ENCODE assay signal across 1 cellular context in genomic region chr6:80005406-80005805, GRCh38.
TF ChIP-seq lines count a peak whose summit lies in the region.

No MANE protein-coding gene starts in this region.

TF ChIP-seq in K562, 482 proteins besides CTCF, POLR2A, EP300 and RAD21:
- TF ChIP-seq CREB3L1 (IDR thresholded peaks at IDR 0.05; ENCODE audit: borderline replicate concordance, low read depth) (no peak), CBFA2T3 (IDR thresholded peaks at IDR 0.05) (no peak), TEAD4 (IDR thresholded peaks at IDR 0.05; ENCODE audit: low read length) (no peak), TEAD4 (CRISPR knock-in tag; IDR thresholded peaks at IDR 0.05; ENCODE audit: borderline replicate concordance) (no peak), JUND (IDR thresholded peaks at IDR 0.05; ENCODE audit: borderline replicate concordance, low read depth, low read length) (no peak), JUND (tag; IDR thresholded peaks at IDR 0.05; ENCODE audit: borderline replicate concordance, low read depth, low read length) (peak; percentile 65; the same call in 1 of the 3 replicates), ESRRB (CRISPR knock-in tag; IDR thresholded peaks at IDR 0.05; ENCODE audit: borderline replicate concordance) (no peak), ZNF324 (CRISPR knock-in tag; IDR thresholded peaks at IDR 0.05) (no peak), CXXC5 (CRISPR knock-in tag; IDR thresholded peaks at IDR 0.05) (no peak), HNRNPK (IDR thresholded peaks at IDR 0.05; ENCODE audit: low read depth, low read length, poor library complexity, severe bottlenecking) (no peak), SPI1 (IDR thresholded peaks at IDR 0.05; ENCODE audit: borderline replicate concordance, low read depth, low read length) (no peak), ATF7 (IDR thresholded peaks at IDR 0.05) (peak; percentile 80), HNRNPL (IDR thresholded peaks at IDR 0.05; ENCODE audit: low read depth, low read length) (no peak), ZNF511 (CRISPR knock-in tag; IDR thresholded peaks at IDR 0.05) (no peak), ZNF551 (CRISPR knock-in tag; IDR thresholded peaks at IDR 0.05) (no peak), MYC (IDR thresholded peaks at IDR 0.05; ENCODE audit: low read depth, low read length) (no peak), MYC (CRISPR knock-in tag; IDR thresholded peaks at IDR 0.05; ENCODE audit: borderline replicate concordance, low read depth) (no peak), CHD4 (IDR thresholded peaks at IDR 0.05; ENCODE audit: insufficient read depth, insufficient replicate concordance, low read depth, low read length, poor library complexity, severe bottlenecking) (no peak), ZNF217 (CRISPR knock-in tag; IDR thresholded peaks at IDR 0.05) (no peak), KDM4B (IDR thresholded peaks at IDR 0.05; ENCODE audit: borderline replicate concordance in 2 of 2, low read depth in 1 of 2) (no peak), ELF1 (tag; IDR thresholded peaks at IDR 0.05) (no peak), CREB1 (IDR thresholded peaks at IDR 0.05) (no peak), CREB1 (CRISPR knock-in tag; IDR thresholded peaks at IDR 0.05) (peak; percentile 33; the same call in 1 of the 2 replicates), ATF1 (CRISPR knock-in tag; IDR thresholded peaks at IDR 0.05) (no peak), ATF1 (tag; IDR thresholded peaks at IDR 0.05) (peak; percentile 74), MXI1 (IDR thresholded peaks at IDR 0.05; ENCODE audit: low read depth, low read length) (no peak), REST (CRISPR knock-in tag; IDR thresholded peaks at IDR 0.05; ENCODE audit: low read depth) (no peak), MYBL2 (IDR thresholded peaks at IDR 0.05; ENCODE audit: low read depth) (no peak), MYBL2 (CRISPR knock-in tag; IDR thresholded peaks at IDR 0.05; ENCODE audit: borderline replicate concordance) (no peak), NFXL1 (CRISPR knock-in tag; IDR thresholded peaks at IDR 0.05) (no peak), ZFPM2 (CRISPR knock-in tag; IDR thresholded peaks at IDR 0.05) (no peak), BDP1 (IDR thresholded peaks at IDR 0.05; ENCODE audit: insufficient read depth, insufficient read length) (no peak), ESRRA (IDR thresholded peaks at IDR 0.05; ENCODE audit: borderline replicate concordance, low read depth) (no peak), ARID3B (CRISPR knock-in tag; IDR thresholded peaks at IDR 0.05; ENCODE audit: borderline replicate concordance) (no peak), ZBTB1 (CRISPR knock-in tag; IDR thresholded peaks at IDR 0.05; ENCODE audit: borderline replicate concordance, low read depth) (no peak), NR2F6 (CRISPR knock-in tag; IDR thresholded peaks at IDR 0.05) (no peak), ZNF133 (CRISPR knock-in tag; IDR thresholded peaks at IDR 0.05) (no peak), ZNF143 (CRISPR knock-in tag; IDR thresholded peaks at IDR 0.05) (no peak), RBM34 (IDR thresholded peaks at IDR 0.05; ENCODE audit: borderline replicate concordance, insufficient read depth, low read length) (no peak), PRPF4 (IDR thresholded peaks at IDR 0.05; ENCODE audit: insufficient read depth, low read depth, low read length, poor library complexity, severe bottlenecking) (no peak), HDAC2 (IDR thresholded peaks at IDR 0.05) (no peak), BRF1 (IDR thresholded peaks at IDR 0.05; ENCODE audit: borderline replicate concordance, extremely low read depth, insufficient read length) (no peak), JUN (IDR thresholded peaks at IDR 0.05; ENCODE audit: borderline replicate concordance, low read depth, low read length) (no peak), JUN (CRISPR knock-in tag; IDR thresholded peaks at IDR 0.05; ENCODE audit: borderline replicate concordance) (no peak)
- TF ChIP-seq, protein P1, sequence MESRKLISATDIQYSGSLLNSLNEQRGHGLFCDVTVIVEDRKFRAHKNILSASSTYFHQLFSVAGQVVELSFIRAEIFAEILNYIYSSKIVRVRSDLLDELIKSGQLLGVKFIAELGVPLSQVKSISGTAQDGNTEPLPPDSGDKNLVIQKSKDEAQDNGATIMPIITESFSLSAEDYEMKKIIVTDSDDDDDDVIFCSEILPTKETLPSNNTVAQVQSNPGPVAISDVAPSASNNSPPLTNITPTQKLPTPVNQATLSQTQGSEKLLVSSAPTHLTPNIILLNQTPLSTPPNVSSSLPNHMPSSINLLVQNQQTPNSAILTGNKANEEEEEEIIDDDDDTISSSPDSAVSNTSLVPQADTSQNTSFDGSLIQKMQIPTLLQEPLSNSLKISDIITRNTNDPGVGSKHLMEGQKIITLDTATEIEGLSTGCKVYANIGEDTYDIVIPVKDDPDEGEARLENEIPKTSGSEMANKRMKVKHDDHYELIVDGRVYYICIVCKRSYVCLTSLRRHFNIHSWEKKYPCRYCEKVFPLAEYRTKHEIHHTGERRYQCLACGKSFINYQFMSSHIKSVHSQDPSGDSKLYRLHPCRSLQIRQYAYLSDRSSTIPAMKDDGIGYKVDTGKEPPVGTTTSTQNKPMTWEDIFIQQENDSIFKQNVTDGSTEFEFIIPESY (CRISPR knock-in tag; IDR thresholded peaks at IDR 0.05): no peak
- TF ChIP-seq, protein P2, sequence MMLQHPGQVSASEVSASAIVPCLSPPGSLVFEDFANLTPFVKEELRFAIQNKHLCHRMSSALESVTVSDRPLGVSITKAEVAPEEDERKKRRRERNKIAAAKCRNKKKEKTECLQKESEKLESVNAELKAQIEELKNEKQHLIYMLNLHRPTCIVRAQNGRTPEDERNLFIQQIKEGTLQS (IDR thresholded peaks at IDR 0.05): peak; percentile 82
- TF ChIP-seq, protein P2 (CRISPR knock-in tag; conservative IDR thresholded peaks at IDR 0.05): no peak
- TF ChIP-seq, protein P3, sequence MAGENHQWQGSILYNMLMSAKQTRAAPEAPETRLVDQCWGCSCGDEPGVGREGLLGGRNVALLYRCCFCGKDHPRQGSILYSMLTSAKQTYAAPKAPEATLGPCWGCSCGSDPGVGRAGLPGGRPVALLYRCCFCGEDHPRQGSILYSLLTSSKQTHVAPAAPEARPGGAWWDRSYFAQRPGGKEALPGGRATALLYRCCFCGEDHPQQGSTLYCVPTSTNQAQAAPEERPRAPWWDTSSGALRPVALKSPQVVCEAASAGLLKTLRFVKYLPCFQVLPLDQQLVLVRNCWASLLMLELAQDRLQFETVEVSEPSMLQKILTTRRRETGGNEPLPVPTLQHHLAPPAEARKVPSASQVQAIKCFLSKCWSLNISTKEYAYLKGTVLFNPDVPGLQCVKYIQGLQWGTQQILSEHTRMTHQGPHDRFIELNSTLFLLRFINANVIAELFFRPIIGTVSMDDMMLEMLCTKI (IDR thresholded peaks at IDR 0.05; ENCODE audit: partially characterized antibody): no peak
